In the genomic region with DNA sequence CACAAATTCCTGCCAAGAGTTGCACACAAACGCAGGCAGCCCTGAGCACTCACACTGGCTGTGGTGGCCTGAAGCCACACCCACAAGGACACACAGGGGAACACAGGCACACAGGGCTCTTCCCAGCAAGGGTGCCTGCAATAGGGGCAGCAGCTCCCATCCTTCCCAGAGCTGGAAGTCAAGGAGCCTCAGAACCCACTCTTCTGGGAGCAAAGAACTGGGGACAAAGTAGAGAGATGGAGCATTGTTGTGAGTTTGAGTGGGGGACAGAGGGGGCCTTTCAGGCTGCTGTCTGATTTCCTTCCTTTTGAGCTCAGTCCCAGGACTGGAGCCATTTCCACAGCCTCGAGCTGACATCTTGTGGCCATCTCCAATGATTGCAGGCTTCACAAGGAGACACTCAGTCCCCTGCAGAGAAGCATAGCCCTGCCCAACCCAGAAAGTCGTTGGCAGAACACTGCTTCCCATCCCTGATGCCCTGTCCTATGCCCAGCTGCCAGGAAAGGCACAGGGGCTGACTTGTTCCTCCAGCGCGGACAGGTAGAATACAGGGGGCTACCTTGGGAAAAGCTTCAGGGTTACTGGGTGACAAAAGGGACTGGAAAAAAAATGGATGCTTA, we compare ENCODE assay signal across 8 cellular contexts. TPM values are rescaled to one million over a fixed set of nuclear protein-coding genes. Genes with fewer than 3 reads are reported as not detected.
DNase-seq lines count a peak whose midpoint lies in the region; ATAC-seq and TF ChIP-seq lines count a peak whose summit lies in the region.

No MANE protein-coding gene starts in this region.

- no peaks in the 10 kb centered on the region for H3K27me3 ChIP-seq in KMS-11 (ENCODE audit: insufficient read depth, low read depth)
- H3K27me3 ChIP-seq in right lobe of liver, result no peaks in the 10 kb centered on the region

- peak; percentile 87 to 94 (median 90) for ATAC-seq in right lobe of liver

- DNase-seq in SIG-M5 treated with dmso at 0.1 percent for 504 hours (lab: John Stamatoyannopoulos, UW; ENCODE audit: unreplicated experiment) (peak; percentile 65), SIG-M5 (lab: John Stamatoyannopoulos, UW) (no peak), SHP77 treated with DMSO at 0.1 percent for 48 hours (lab: John Stamatoyannopoulos, UW) (peak; percentile 9), choroid plexus epithelial cell (ENCODE audit: low read depth) (peak; percentile 88), right lobe of liver (peak; percentile 34 to 66 (median 61)), substantia nigra (lab: John Stamatoyannopoulos, UW) (peak in 45 of 49 donors; percentile 7 to 77 (median 41)), posterior vena cava (ENCODE audit: low spot score) (no peak)

- no peak for TF ChIP-seq POLR2A in right lobe of liver (IDR thresholded peaks at IDR 0.05)

- H4K20me1 ChIP-seq in KMS-11 (ENCODE audit: insufficient read depth), result no peaks in the 10 kb centered on the region

- no peaks in the 10 kb centered on the region for H3K79me2 ChIP-seq in KMS-11 (ENCODE audit: insufficient read depth, low read depth)

- no peaks in the 10 kb centered on the region for H3K9me3 ChIP-seq in right lobe of liver

- H3K9ac ChIP-seq in KMS-11, result no peak overlapping the region

- no peak overlapping the region; the same call in 1 of the 2 replicates for H3K4me2 ChIP-seq in KMS-11

- 0% methylated on average over 3 of the region's 5 CpGs for WGBS in right lobe of liver (ENCODE audit: insufficient coverage, low coverage, low lambda C conversion rate, missing lambda C conversion rate)

- H3K27ac ChIP-seq in KMS-11, result no peak overlapping the region
- H3K27ac ChIP-seq in right lobe of liver, result no peak overlapping the region
- H3K27ac ChIP-seq in substantia nigra (ENCODE audit: low read depth, low read length, poor library complexity, severe bottlenecking), result no peak overlapping the region

- intact Hi-C loops in right lobe of liver (cut with DNase I), result loop anchor here in 1 of 2 donors (10.0 kb wide), 3 partner anchors 214 to 554 kb away; no protein-coding TSS in a partner anchor
- intact Hi-C loops in posterior vena cava (cut with DNase I), result no loop called here

- H3K36me3 ChIP-seq in KMS-11 (ENCODE audit: insufficient read depth), result no peaks in the 10 kb centered on the region
- H3K36me3 ChIP-seq in right lobe of liver, result no peaks in the 10 kb centered on the region

- peaks cover 6% of the 10 kb centered on the region for H3K4me1 ChIP-seq in KMS-11 (ENCODE audit: low read depth, poor library complexity, severe bottlenecking)
- H3K4me1 ChIP-seq in right lobe of liver, result peaks cover 0 to 23% (median 6%) of the 10 kb centered on the region in 4 donors

- H3K4me3 ChIP-seq in KMS-11 (IDR thresholded peaks at IDR 0.05; ENCODE audit: insufficient read depth, low read depth, low read length) (no peak overlapping the region), choroid plexus epithelial cell (ENCODE audit: low read depth, low read length) (no peak overlapping the region), right lobe of liver (no peak overlapping the region)

- TF ChIP-seq CTCF in KMS-11 (conservative IDR thresholded peaks at IDR 0.05; ENCODE audit: low read depth, low read length) (peak; percentile 75), choroid plexus epithelial cell (conservative IDR thresholded peaks at IDR 0.05; ENCODE audit: low read depth, low read length) (peak; percentile 90), right lobe of liver (IDR thresholded peaks at IDR 0.05) (peak; percentile 61 to 76 (median 70))

- peak overlapping the region; percentile 38; the same call in 1 of the 2 replicates for H2AFZ ChIP-seq in KMS-11 (ENCODE audit: low read depth)

RNA-seq across cellular contexts. Expression of a gene that starts 34.4 kb away (rescaled TPM):
- 10 to 100 TPM in 3 of 6 experiments, 1 to 10 TPM in 3; 7.1 to 14.2 (median 10.0) TPM for total RNA-seq in right lobe of liver
- total RNA-seq in posterior vena cava, result 10 to 100 TPM; 21.8 to 23.7 TPM

Comparison
In these comparisons a context has a peak if more than half of its experiments do, and no peak if none do; other contexts are left out.
1. DNase-seq: peak in SIG-M5 treated with dmso at 0.1 percent for 504 hours (single experiment), SHP77 treated with DMSO at 0.1 percent for 48 hours (single experiment), choroid plexus epithelial cell (single experiment), right lobe of liver (3 of 3) and substantia nigra (45 of 49); none in SIG-M5 (single experiment) and posterior vena cava (single experiment).
2. Peak in every context shown above with its lines, with median percentiles within 50 percentile points of each other: CTCF ChIP-seq.